ENCODE assay signal across 8 cellular contexts in the genomic region with DNA sequence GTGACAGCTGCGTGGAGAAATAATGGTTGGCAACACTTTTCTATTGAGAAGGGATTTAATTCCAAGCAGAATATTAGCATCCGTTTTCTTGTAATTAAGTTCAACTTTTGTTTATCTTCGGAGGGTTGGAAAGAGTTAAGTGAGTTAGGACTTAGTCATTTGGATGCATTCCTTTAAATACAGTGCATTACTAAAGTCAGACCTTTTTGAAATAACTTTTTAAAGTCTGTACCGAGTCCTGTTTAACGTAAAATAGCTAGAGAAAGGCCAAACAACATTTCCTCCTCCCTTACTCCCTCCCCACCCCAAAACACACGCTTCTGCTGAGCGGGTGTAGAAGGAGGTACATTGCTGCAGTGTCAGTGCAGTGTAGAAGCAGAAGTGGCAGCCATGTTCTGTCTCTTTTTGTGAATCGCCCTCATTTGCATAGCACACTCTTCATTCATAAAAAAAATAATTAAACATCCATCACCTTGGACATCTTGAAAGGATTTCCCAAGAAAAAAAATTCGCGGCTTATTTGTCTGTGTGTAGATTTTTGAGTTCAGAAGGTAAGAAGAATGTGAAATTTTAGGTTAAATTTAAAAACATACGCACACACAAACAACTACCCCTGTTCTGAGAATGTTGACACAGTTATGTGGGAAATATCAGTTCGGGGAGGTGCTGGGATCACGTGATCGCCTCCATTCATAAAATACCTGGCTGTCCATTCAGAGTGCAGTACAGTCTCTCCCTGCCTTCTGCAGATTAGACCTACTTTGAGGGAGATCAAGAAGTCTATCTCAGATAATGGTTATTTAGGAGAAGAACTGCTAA. TPM values are rescaled to one million over a fixed set of nuclear protein-coding genes. Genes with fewer than 3 reads are reported as not detected.
DNase-seq lines count a peak whose midpoint lies in the region; ATAC-seq and TF ChIP-seq lines count a peak whose summit lies in the region.

No MANE protein-coding gene starts in this region.

- peak overlapping the region; percentile 92 for H3K27ac ChIP-seq in 22Rv1
- peak overlapping the region in 1 of 2 donors; percentile 54 for H3K27ac ChIP-seq in aorta (ENCODE audit: low read depth in 1 of 2, low read length in 2 of 2)

- no peaks in the 10 kb centered on the region for H3K9me3 ChIP-seq in aorta (ENCODE audit: control insufficient read depth, low read length)

- DNase-seq in GM12864 (ENCODE audit: low read depth) (peak; percentile 33), NCI-H2196 (lab: John Stamatoyannopoulos, UW; ENCODE audit: unreplicated experiment) (peak; percentile 11), myocyte (ENCODE audit: low read depth) (peak; percentile 61), aorta (peak in 1 of 2 donors; percentile 48)
- DNase-seq in activated CD4-positive, alpha-beta T cell treated with anti-CD3 and anti-CD28 coated beads, Interleukin-2, amount 50 U/mL, for 48 hours, result peak; percentile 11 to 12

- H3K27me3 ChIP-seq in aorta (ENCODE audit: control insufficient read depth in 1 of 2, insufficient read depth in 2 of 2, low read length in 1 of 2), result no peaks in the 10 kb centered on the region

- no peak for TF ChIP-seq CTCF in 22Rv1 (IDR thresholded peaks at IDR 0.05)
- no peak for TF ChIP-seq CTCF in GM12864 (IDR thresholded peaks at IDR 0.05; ENCODE audit: low read depth, low read length, missing control alignments)

- H3K36me3 ChIP-seq in aorta (ENCODE audit: control insufficient read depth in 1 of 2, insufficient read depth in 2 of 2, low read length in 1 of 2), result no peaks in the 10 kb centered on the region

- ATAC-seq in HG02973 (IDR thresholded peaks at IDR 0.05; ENCODE audit: unreplicated experiment), result peak; percentile 56
- ATAC-seq in esophagus mucosa, result peak; percentile 34
- no peak for ATAC-seq in aorta (ENCODE audit: low FRiP score)

- 0 to 1% methylated on average over 14 of the region's 14 CpGs for WGBS in aorta, 2 donors

- H3K4me1 ChIP-seq in aorta (ENCODE audit: control insufficient read depth in 1 of 2, insufficient read depth in 2 of 2, low read length in 2 of 2), result no peaks in the 10 kb centered on the region

- intact Hi-C loops in aorta (cut with DNase I), result loop anchor here (5.0 to 10.0 kb wide), 4 partner anchors 63 to 259 kb away; no protein-coding TSS in a partner anchor

- H3K4me3 ChIP-seq in GM12864 (ENCODE audit: low read depth, low read length), result peak overlapping the region; percentile 78
- peak overlapping the region; percentile 62 to 95 for H3K4me3 ChIP-seq in aorta (ENCODE audit: low read length in 2 of 2)

RNA-seq across cellular contexts. Expression of a gene that starts 1.6 kb away (rescaled TPM):
- total RNA-seq in esophagus mucosa (10.0 TPM), myocyte (25.8 and 36.4 TPM in 2 replicates), aorta (10 to 100 TPM; 39.4 to 54.6 TPM)
- polyA plus RNA-seq in myocyte (2012), result 8.3 TPM
- polyA plus RNA-seq in aorta, result 10 to 100 TPM; 10.3 to 10.8 TPM
